ENCODE assay signal across 1 cellular context in genomic region chr19:8050274-8051096, GRCh38.
TF ChIP-seq lines count a peak whose summit lies in the region.

No MANE protein-coding gene starts in this region.

TF ChIP-seq in K562, 482 proteins besides CTCF, POLR2A, EP300 and RAD21 (continued from another document):
- no peak for TF ChIP-seq ZNF395 (CRISPR knock-in tag; IDR thresholded peaks at IDR 0.05)
- no peak for TF ChIP-seq FIP1L1 (IDR thresholded peaks at IDR 0.05; ENCODE audit: low read depth, low read length, poor library complexity, severe bottlenecking)
- TF ChIP-seq TAF1 (IDR thresholded peaks at IDR 0.05; ENCODE audit: control insufficient read depth, extremely low read depth, insufficient read depth, low read length, severe bottlenecking), result peak; percentile 42
- 0 out of 2 replicates have a peak, but pooled peaks have one; percentile 16 for TF ChIP-seq MTA1 (IDR thresholded peaks at IDR 0.05; ENCODE audit: borderline replicate concordance)
- no peak for TF ChIP-seq ZNF431 (CRISPR knock-in tag; IDR thresholded peaks at IDR 0.05)
- no peak for TF ChIP-seq SMARCC2 (IDR thresholded peaks at IDR 0.05; ENCODE audit: low read depth)
- TF ChIP-seq ESRRB (CRISPR knock-in tag; IDR thresholded peaks at IDR 0.05; ENCODE audit: borderline replicate concordance), result no peak
- no peak for TF ChIP-seq PPARD (CRISPR knock-in tag; IDR thresholded peaks at IDR 0.05)
- no peak for TF ChIP-seq ZBTB8A (IDR thresholded peaks at IDR 0.05; ENCODE audit: partially characterized antibody)
- no peak for TF ChIP-seq ILK (tag; IDR thresholded peaks at IDR 0.05; ENCODE audit: borderline replicate concordance, low read depth)
- TF ChIP-seq RAD51 (IDR thresholded peaks at IDR 0.05; ENCODE audit: borderline replicate concordance, low read depth), result no peak; the same call in 1 of the 2 replicates
- peak; percentile 81 to 83 for TF ChIP-seq NRF1 (conservative IDR thresholded peaks at IDR 0.05 in 1 of 2, IDR thresholded peaks at IDR 0.05 in 1 of 2)
- peak; percentile 87 for TF ChIP-seq ZFX (CRISPR knock-in tag; IDR thresholded peaks at IDR 0.05)
- TF ChIP-seq MCM2 (IDR thresholded peaks at IDR 0.05; ENCODE audit: low read depth), result no peak
- peak; percentile 97 for TF ChIP-seq MEIS2 (IDR thresholded peaks at IDR 0.05; ENCODE audit: partially characterized antibody)
- TF ChIP-seq CREB5 (CRISPR knock-in tag; IDR thresholded peaks at IDR 0.05), result no peak
- no peak for TF ChIP-seq ZNF668 (CRISPR knock-in tag; IDR thresholded peaks at IDR 0.05)
- peak; percentile 56 for TF ChIP-seq ATF7 (IDR thresholded peaks at IDR 0.05)
- TF ChIP-seq ZNF561 (CRISPR knock-in tag; conservative IDR thresholded peaks at IDR 0.05), result no peak
- peak; percentile 90 for TF ChIP-seq L3MBTL2 (IDR thresholded peaks at IDR 0.05)
- TF ChIP-seq PTBP1 (IDR thresholded peaks at IDR 0.05; ENCODE audit: low read depth, low read length), result no peak
- peak; percentile 71 for TF ChIP-seq CXXC5 (CRISPR knock-in tag; IDR thresholded peaks at IDR 0.05)
- TF ChIP-seq STAT6 (CRISPR knock-in tag; IDR thresholded peaks at IDR 0.05), result no peak
- no peak for TF ChIP-seq GTF3C2 (IDR thresholded peaks at IDR 0.05; ENCODE audit: borderline replicate concordance, extremely low read depth, insufficient read length)
- peak; percentile 86 for TF ChIP-seq EP400 (IDR thresholded peaks at IDR 0.05)
- no peak for TF ChIP-seq CBFA2T2 (conservative IDR thresholded peaks at IDR 0.05)
- TF ChIP-seq POLR2G (IDR thresholded peaks at IDR 0.05; ENCODE audit: low read depth, low read length), result peak; percentile 93
- no peak for TF ChIP-seq ZNF512 (tag; IDR thresholded peaks at IDR 0.05)
- peak; percentile 88 for TF ChIP-seq RB1 (IDR thresholded peaks at IDR 0.05; ENCODE audit: low read depth)
- TF ChIP-seq BRCA1 (IDR thresholded peaks at IDR 0.05), result no peak
- no peak for TF ChIP-seq BRCA1 (CRISPR knock-in tag; IDR thresholded peaks at IDR 0.05)
- TF ChIP-seq HDAC2 (IDR thresholded peaks at IDR 0.05), result peak; percentile 58; the same call in 1 of the 2 replicates
- no peak for TF ChIP-seq HNRNPH1 (optimal IDR thresholded peaks at IDR 0.05; ENCODE audit: low read depth, low read length)
- TF ChIP-seq RBM39 (optimal IDR thresholded peaks at IDR 0.05; ENCODE audit: low read depth, low read length), result no peak
- no peak for TF ChIP-seq ZNF407 (IDR thresholded peaks at IDR 0.05; ENCODE audit: low read depth)
